Comparison of ENCODE assay signal across 8 cellular contexts in genomic region chr10:6920072-6921019, GRCh38.
DNase-seq lines count a peak whose midpoint lies in the region; TF ChIP-seq lines count a peak whose summit lies in the region.

No MANE protein-coding gene starts in this region.

- peaks cover 25% of the 10 kb centered on the region for H3K4me1 Mint-ChIP-seq in MCF 10A (ENCODE audit: insufficient read depth, unreplicated experiment)

- no peaks in the 10 kb centered on the region for H3K36me3 Mint-ChIP-seq in MCF 10A (ENCODE audit: insufficient read depth, unreplicated experiment)

- no peaks in the 10 kb centered on the region for H3K27me3 Mint-ChIP-seq in MCF 10A (ENCODE audit: insufficient read depth, unreplicated experiment)

- POLR2A ChIA-PET in MCF 10A (lab: Yijun Ruan, JAX), result interaction anchor here (0.6 to 1.3 kb wide), 6 partner anchors 14 to 524 kb away, joined by 3 to 5 read pairs (median 4); no protein-coding TSS in a partner anchor

- H3K4me3 ChIP-seq in GM12865 (ENCODE audit: low read depth, low read length), result no peak overlapping the region
- no peak overlapping the region for H3K4me3 ChIP-seq in LNCaP clone FGC (ENCODE audit: low read depth, low read length)
- H3K4me3 ChIP-seq in WI38 (ENCODE audit: low read depth, low read length), result no peak overlapping the region

- intact Hi-C loops in MCF 10A (cut with micrococcal nuclease), result loop anchor here (1.0 to 10.0 kb wide), 4 partner anchors 200 to 497 kb away; no protein-coding TSS in a partner anchor

- TF ChIP-seq CTCF in GM12865 (IDR thresholded peaks at IDR 0.05; ENCODE audit: insufficient read depth, low read depth, low read length, missing control alignments) (peak; percentile 82), LNCaP clone FGC (IDR thresholded peaks at IDR 0.05; ENCODE audit: control insufficient read depth, extremely low read depth, insufficient read depth) (peak; percentile 92), WI38 (IDR thresholded peaks at IDR 0.05; ENCODE audit: low read depth, low read length) (peak; percentile 74), MCF 10A (IDR thresholded peaks at IDR 0.05; ENCODE audit: unreplicated experiment) (peak; percentile 82)

- no peak overlapping the region for H3K27ac Mint-ChIP-seq in MCF 10A (ENCODE audit: low read depth, unreplicated experiment)

- no TSS peak for BruUV-seq in MCF 10A (replicated peaks; lab: Mats Ljungman, UMichigan)

- DNase-seq in GM12865 (ENCODE audit: low read depth), result peak; percentile 84
- peak; percentile 53 for DNase-seq in H4 (ENCODE audit: low spot score)
- DNase-seq in LNCaP clone FGC (ENCODE audit: low read depth), result no peak
- peak; percentile 79 for DNase-seq in MCF 10A (ENCODE audit: unreplicated experiment)
- peak; percentile 55 for DNase-seq in kidney tubule cell (ENCODE audit: low spot score)
- DNase-seq in stimulated activated CD4-positive, alpha-beta T cell treated with anti-CD3 and anti-CD28 coated beads, Interleukin-2, amount 100 ng/mL, for 48 hours, result peak; percentile 67 to 71
- DNase-seq in NCI-H1436 treated with DMSO at 0.1 percent for 48 hours (lab: John Stamatoyannopoulos, UW), result no peak

- CTCF ChIA-PET in MCF 10A (lab: Yijun Ruan, JAX), result interaction anchor here (0.5 to 3.1 kb wide), 52 partner anchors 8 to 798 kb away, joined by 3 to 28 read pairs (median 3); no protein-coding TSS in a partner anchor

- H3K9me3 Mint-ChIP-seq in MCF 10A (ENCODE audit: unreplicated experiment), result no peaks in the 10 kb centered on the region

- H3K4me3 Mint-ChIP-seq in MCF 10A (ENCODE audit: unreplicated experiment), result no peak overlapping the region

Comparison
In these comparisons a context has a peak if more than half of its experiments do, and no peak if none do; other contexts are left out.
1. DNase-seq: peak in GM12865 (single experiment), H4 (single experiment), MCF 10A (single experiment), kidney tubule cell (single experiment) and stimulated activated CD4-positive, alpha-beta T cell treated with anti-CD3 and anti-CD28 coated beads, Interleukin-2, amount 100 ng/mL, for 48 hours (2 of 2); none in LNCaP clone FGC (single experiment) and NCI-H1436 treated with DMSO at 0.1 percent for 48 hours (single experiment).
2. Peak in every context shown above with its lines, with median percentiles within 50 percentile points of each other: CTCF ChIP-seq.